Comparison of ENCODE assay signal across 1 cellular context in genomic region chr4:86891785-86892638, GRCh38.
A peak's percentile ranks its signal among the peaks of the same experiment; 100 is the strongest.
TF ChIP-seq lines count a peak whose summit lies in the region.

Gene C4orf36, minus strand, starts transcription at chr4:86892422. Its CDS starts 902 bp downstream, at chr4:86891520.

TF ChIP-seq in HEK293, 187 proteins besides CTCF, POLR2A, EP300 and RAD21 (continued from another document and continues in another):
- no peak for TF ChIP-seq REST (tag by site-specific recombination; IDR thresholded peaks at IDR 0.05)
- no peak for TF ChIP-seq AEBP2 (tag by site-specific recombination; IDR thresholded peaks at IDR 0.05; ENCODE audit: borderline replicate concordance)
- 0 out of 2 replicates have a peak, but pooled peaks have one; percentile 10 for TF ChIP-seq WT1 (tag by site-specific recombination; IDR thresholded peaks at IDR 0.05)
- TF ChIP-seq MEIS1 (CRISPR knock-in tag; IDR thresholded peaks at IDR 0.05; ENCODE audit: borderline replicate concordance): no peak
- TF ChIP-seq ZNF585B (tag by site-specific recombination; IDR thresholded peaks at IDR 0.05): no peak
- peak; percentile 71 for TF ChIP-seq EGR2 (tag by site-specific recombination; IDR thresholded peaks at IDR 0.05; ENCODE audit: low read depth)
- TF ChIP-seq ZNF830 (tag by site-specific recombination; IDR thresholded peaks at IDR 0.05; ENCODE audit: low read depth): no peak
- TF ChIP-seq ZNF600 (tag by site-specific recombination; IDR thresholded peaks at IDR 0.05): peak; percentile 99
- TF ChIP-seq RBAK (tag by site-specific recombination; IDR thresholded peaks at IDR 0.05): no peak
- TF ChIP-seq ZNF488 (tag by site-specific recombination; IDR thresholded peaks at IDR 0.05): no peak
- TF ChIP-seq ZNF157 (tag by site-specific recombination; IDR thresholded peaks at IDR 0.05): no peak
- no peak for TF ChIP-seq ZNF148 (tag by site-specific recombination; IDR thresholded peaks at IDR 0.05; ENCODE audit: borderline replicate concordance)
- TF ChIP-seq ZNF658 (tag by site-specific recombination; IDR thresholded peaks at IDR 0.05): no peak
- TF ChIP-seq BCL6B (tag by site-specific recombination; IDR thresholded peaks at IDR 0.05): no peak
- peak; percentile 98 for TF ChIP-seq ZBTB26 (tag by site-specific recombination; optimal IDR thresholded peaks at IDR 0.05)
- TF ChIP-seq ZNF791 (tag by site-specific recombination; IDR thresholded peaks at IDR 0.05): no peak
- TF ChIP-seq ZNF692 (tag by site-specific recombination; IDR thresholded peaks at IDR 0.05): peak; percentile 92
- no peak for TF ChIP-seq ZNF521 (tag by site-specific recombination; IDR thresholded peaks at IDR 0.05)
- no peak for TF ChIP-seq ZNF843 (tag by site-specific recombination; IDR thresholded peaks at IDR 0.05)
- TF ChIP-seq ZNF571 (tag by site-specific recombination; IDR thresholded peaks at IDR 0.05): no peak
- TF ChIP-seq ZNF449 (tag by site-specific recombination; IDR thresholded peaks at IDR 0.05): no peak
- TF ChIP-seq ZNF426 (tag by site-specific recombination; IDR thresholded peaks at IDR 0.05): no peak
- TF ChIP-seq ZNF132 (tag by site-specific recombination; IDR thresholded peaks at IDR 0.05; ENCODE audit: borderline replicate concordance): no peak
- TF ChIP-seq ZNF335 (tag by site-specific recombination; conservative IDR thresholded peaks at IDR 0.05): peak; percentile 90
- no peak for TF ChIP-seq ZNF645 (tag by site-specific recombination; IDR thresholded peaks at IDR 0.05)
- no peak for TF ChIP-seq ZNF138 (tag by site-specific recombination; IDR thresholded peaks at IDR 0.05; ENCODE audit: borderline replicate concordance)
- TF ChIP-seq KLF17 (tag by site-specific recombination; IDR thresholded peaks at IDR 0.05): peak; percentile 74
- TF ChIP-seq ZNF404 (tag by site-specific recombination; IDR thresholded peaks at IDR 0.05): no peak
- TF ChIP-seq ZNF529 (tag by site-specific recombination; IDR thresholded peaks at IDR 0.05; ENCODE audit: insufficient replicate concordance): no peak
- no peak for TF ChIP-seq ZNF16 (tag by site-specific recombination; IDR thresholded peaks at IDR 0.05; ENCODE audit: low read depth)
- no peak for TF ChIP-seq ZNF114 (tag by site-specific recombination; IDR thresholded peaks at IDR 0.05)
- no peak for TF ChIP-seq ZNF274 (IDR thresholded peaks at IDR 0.05; ENCODE audit: low read length)
- TF ChIP-seq ZNF274 (tag by site-specific recombination; IDR thresholded peaks at IDR 0.05; ENCODE audit: borderline replicate concordance): no peak
- TF ChIP-seq ZNF560 (tag by site-specific recombination; IDR thresholded peaks at IDR 0.05; ENCODE audit: borderline replicate concordance): no peak
- no peak for TF ChIP-seq ZSCAN18 (tag by site-specific recombination; IDR thresholded peaks at IDR 0.05)
- no peak for TF ChIP-seq ZBTB21 (tag by site-specific recombination; IDR thresholded peaks at IDR 0.05)
- TF ChIP-seq ZNF184 (tag by site-specific recombination; IDR thresholded peaks at IDR 0.05): peak; percentile 44; the same call in 1 of the 2 replicates
- no peak for TF ChIP-seq OVOL3 (tag by site-specific recombination; IDR thresholded peaks at IDR 0.05)
- no peak for TF ChIP-seq ZNF398 (tag by site-specific recombination; IDR thresholded peaks at IDR 0.05)
- TF ChIP-seq ZNF768 (tag by site-specific recombination; IDR thresholded peaks at IDR 0.05): no peak
- TF ChIP-seq SP7 (tag by site-specific recombination; IDR thresholded peaks at IDR 0.05): peak; percentile 32; the same call in 1 of the 2 replicates
- TF ChIP-seq ZNF664 (tag by site-specific recombination; IDR thresholded peaks at IDR 0.05): no peak
- no peak for TF ChIP-seq ZNF140 (tag by site-specific recombination; IDR thresholded peaks at IDR 0.05)
